Comparison of ENCODE assay signal across 10 cellular contexts in the genomic region with DNA sequence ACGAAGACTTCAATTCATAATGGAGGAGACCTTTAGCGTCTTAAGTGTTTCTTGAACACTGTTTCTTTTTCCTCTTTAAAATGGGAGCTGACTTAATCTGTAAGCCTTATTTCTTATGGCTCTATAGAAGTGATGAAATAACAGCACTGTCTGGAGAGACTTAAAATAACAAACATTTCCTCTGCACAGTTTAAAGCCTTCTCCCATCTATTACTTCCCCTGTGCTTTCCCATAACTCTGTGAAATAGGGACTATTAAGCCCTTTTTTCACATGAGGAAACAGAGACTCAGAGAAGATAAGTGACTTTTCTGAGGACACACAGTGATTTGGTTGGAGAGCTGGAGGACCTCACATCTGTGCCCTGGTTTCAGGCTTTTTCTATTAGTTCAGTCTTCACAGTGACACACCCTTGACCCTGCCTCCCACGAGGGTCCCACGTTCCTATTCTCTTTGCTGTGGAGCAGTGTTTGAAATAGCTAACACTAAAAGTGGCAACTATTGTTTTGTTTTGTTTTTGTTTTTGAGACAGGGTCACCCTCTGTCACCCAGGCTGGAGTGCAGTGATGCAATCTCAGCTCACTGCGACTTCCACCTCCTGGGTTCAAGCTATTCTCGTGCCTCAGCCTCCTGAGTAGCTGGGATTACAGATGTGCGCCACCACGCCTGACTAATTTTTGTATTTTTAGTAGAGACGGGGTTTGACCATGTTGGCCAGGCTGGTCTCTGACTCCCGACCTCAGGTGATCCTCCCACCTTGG.
DNase-seq lines count a peak whose midpoint lies in the region; ATAC-seq, FAIRE-seq and TF ChIP-seq lines count a peak whose summit lies in the region.
"Had no signal": no experiment of that assay in that cellular context is flagged by ENCODE, and none has a peak within 500 bp of the region (broad histone marks: within the 10 kb centered on the region; RNA-seq: fewer than 3 reads in every experiment).

No MANE protein-coding gene starts in this region.

- no peak for TF ChIP-seq CTCF in heart right ventricle (IDR thresholded peaks at IDR 0.05)
- no peak for TF ChIP-seq CTCF in astrocyte (IDR thresholded peaks at IDR 0.05; ENCODE audit: insufficient read depth, low read depth, low read length)

- H3K4me3 Mint-ChIP-seq in astrocyte (ENCODE audit: unreplicated experiment) (no peak overlapping the region), memory B cell (peak overlapping the region; percentile 73)

- peak overlapping the region in 9 of 10 donors; percentile 16 to 82 (median 58) for H3K27ac ChIP-seq in heart right ventricle
- no peak overlapping the region for H3K27ac ChIP-seq in astrocyte (ENCODE audit: low read depth, low read length)

- peaks cover 7% of the 10 kb centered on the region for H3K4me1 Mint-ChIP-seq in astrocyte (ENCODE audit: low read depth, unreplicated experiment)
- peaks cover 48% of the 10 kb centered on the region for H3K4me1 Mint-ChIP-seq in memory B cell

- POLR2A ChIA-PET in HEK293T (lab: Yijun Ruan, JAX), result no interaction called here

- H3K27me3 ChIP-seq in heart right ventricle (no peaks in the 10 kb centered on the region), astrocyte (ENCODE audit: insufficient read depth, low read length) (no peaks in the 10 kb centered on the region)

- FAIRE-seq in astrocyte (lab: Jason Lieb, UNC), result no peak

- WGBS in heart right ventricle, 2 donors, result 74 to 80% methylated on average over 10 of the region's 10 CpGs

- CTCF ChIA-PET in HEK293T (lab: Yijun Ruan, JAX), result no interaction called here

- no peaks in the 10 kb centered on the region for H4K20me1 ChIP-seq in astrocyte (ENCODE audit: insufficient read depth, low read length)

- no peaks in the 10 kb centered on the region for H3K79me2 ChIP-seq in astrocyte (ENCODE audit: insufficient read depth, low read length)

- H3K4me3 ChIP-seq in heart right ventricle (no peak overlapping the region), astrocyte (ENCODE audit: insufficient read depth, low read depth, low read length) (no peak overlapping the region)

- H3K4me2 ChIP-seq in astrocyte (ENCODE audit: low read length), result peak overlapping the region; percentile 39

- ATAC-seq in heart right ventricle, result peak in 3 of 8 donors; percentile 21 to 23 (median 23)
- no peak for ATAC-seq in memory B cell (ENCODE audit: low read depth)

- H3K9me3 Mint-ChIP-seq in astrocyte (ENCODE audit: unreplicated experiment) (no peaks in the 10 kb centered on the region), memory B cell (no peaks in the 10 kb centered on the region)

- no peak for DNase-seq in heart right ventricle
- DNase-seq in cardiac septum (ENCODE audit: low spot score), result no peak
- DNase-seq in astrocyte (ENCODE audit: low read depth), result no peak
- peak in 1 of 2 donors; percentile 13 for DNase-seq in memory B cell (ENCODE audit: low spot score in 2 of 2)
- no peak for DNase-seq in islet precursor cell
- DNase-seq in HEK293T (ENCODE audit: extremely low spot score), result no peak
- DNase-seq in NCI-H1092 (lab: John Stamatoyannopoulos, UW), result no peak
- DNase-seq in retina, result no peak
- DNase-seq: Calu3, NCI-H2081 treated with DMSO at 0.1 percent for 48 hours had no signal

- H3K36me3 ChIP-seq in heart right ventricle (no peaks in the 10 kb centered on the region), astrocyte (ENCODE audit: insufficient read depth, low read length) (no peaks in the 10 kb centered on the region)

- intact Hi-C loops in heart right ventricle (cut with DNase I) (loop anchor here in 1 of 10 donors (5.0 kb wide), 1 partner anchor 81 kb away; a partner anchor contains a TSS), cardiac septum (cut with DNase I) (no loop called here)

- H3K36me3 Mint-ChIP-seq in astrocyte (ENCODE audit: low read depth, unreplicated experiment) (peaks cover 7% of the 10 kb centered on the region), memory B cell (peaks cover 24% of the 10 kb centered on the region)

- H3K27me3 Mint-ChIP-seq in astrocyte (ENCODE audit: low read depth, unreplicated experiment), result no peaks in the 10 kb centered on the region
- H3K27me3 Mint-ChIP-seq in memory B cell, result no peaks in the 10 kb centered on the region

- peaks cover 8 to 81% (median 69%) of the 10 kb centered on the region in 9 donors for H3K4me1 ChIP-seq in heart right ventricle
- no peaks in the 10 kb centered on the region for H3K4me1 ChIP-seq in astrocyte (ENCODE audit: insufficient read depth, low read length)

- no peak overlapping the region for H2AFZ ChIP-seq in astrocyte (ENCODE audit: low read depth, low read length)

- H3K9ac ChIP-seq in astrocyte (ENCODE audit: low read length), result no peak overlapping the region

- H3K9me3 ChIP-seq in heart right ventricle (peaks cover 0 to 6% (median 0%) of the 10 kb centered on the region in 11 donors), astrocyte (ENCODE audit: insufficient read depth, low read depth, low read length) (no peaks in the 10 kb centered on the region)

- peak overlapping the region; percentile 50 for H3K27ac Mint-ChIP-seq in astrocyte (ENCODE audit: unreplicated experiment)
- peak overlapping the region; percentile 96 for H3K27ac Mint-ChIP-seq in memory B cell

TF ChIP-seq in HEK293T, 16 proteins besides CTCF, POLR2A, EP300 and RAD21:
- TF ChIP-seq FOXK2 (IDR thresholded peaks at IDR 0.05), result no peak
- TF ChIP-seq FOXM1 (IDR thresholded peaks at IDR 0.05; ENCODE audit: borderline replicate concordance), result no peak
- TF ChIP-seq ARNT (IDR thresholded peaks at IDR 0.05), result no peak
- TF ChIP-seq LEF1 (IDR thresholded peaks at IDR 0.05; ENCODE audit: borderline replicate concordance), result no peak
- TF ChIP-seq ZNF384 (IDR thresholded peaks at IDR 0.05), result no peak
- no peak for TF ChIP-seq HDGF (IDR thresholded peaks at IDR 0.05; ENCODE audit: borderline replicate concordance)
- TF ChIP-seq FOXA1 (IDR thresholded peaks at IDR 0.05), result no peak
- TF ChIP-seq ELF4 (IDR thresholded peaks at IDR 0.05), result no peak
- TF ChIP-seq SUZ12 (IDR thresholded peaks at IDR 0.05), result no peak
- no peak for TF ChIP-seq BHLHE40 (IDR thresholded peaks at IDR 0.05; ENCODE audit: borderline replicate concordance)
- TF ChIP-seq L3MBTL2 (conservative IDR thresholded peaks at IDR 0.05), result no peak
- no peak for TF ChIP-seq TARDBP (IDR thresholded peaks at IDR 0.05)
- TF ChIP-seq, protein P1, sequence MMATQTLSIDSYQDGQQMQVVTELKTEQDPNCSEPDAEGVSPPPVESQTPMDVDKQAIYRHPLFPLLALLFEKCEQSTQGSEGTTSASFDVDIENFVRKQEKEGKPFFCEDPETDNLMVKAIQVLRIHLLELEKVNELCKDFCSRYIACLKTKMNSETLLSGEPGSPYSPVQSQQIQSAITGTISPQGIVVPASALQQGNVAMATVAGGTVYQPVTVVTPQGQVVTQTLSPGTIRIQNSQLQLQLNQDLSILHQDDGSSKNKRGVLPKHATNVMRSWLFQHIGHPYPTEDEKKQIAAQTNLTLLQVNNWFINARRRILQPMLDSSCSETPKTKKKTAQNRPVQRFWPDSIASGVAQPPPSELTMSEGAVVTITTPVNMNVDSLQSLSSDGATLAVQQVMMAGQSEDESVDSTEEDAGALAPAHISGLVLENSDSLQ (IDR thresholded peaks at IDR 0.05), result no peak
- no peak for TF ChIP-seq CTBP1 (IDR thresholded peaks at IDR 0.05; ENCODE audit: borderline replicate concordance)
- no peak for TF ChIP-seq NFRKB (IDR thresholded peaks at IDR 0.05)
- TF ChIP-seq SP1 (IDR thresholded peaks at IDR 0.05), result no peak
